In genomic region chr3:74048686-74049085, GRCh38 we compare ENCODE assay signal across 19 cellular contexts.
"Had no signal": no experiment of that assay in that cellular context is flagged by ENCODE, and none has a peak within 500 bp of the region (broad histone marks: within the 10 kb centered on the region; RNA-seq: fewer than 3 reads in every experiment).

No MANE protein-coding gene starts in this region.

- H3K36me3 Mint-ChIP-seq: naive B cell, type B pancreatic cell had no signal

- H3K4me3 Mint-ChIP-seq: naive B cell, nephron progenitor cell, type B pancreatic cell had no signal

- H3K4me1 Mint-ChIP-seq: naive B cell, nephron progenitor cell had no signal

- H3K27ac Mint-ChIP-seq: naive B cell, nephron progenitor cell, type B pancreatic cell had no signal

- DNase-seq: cortex of kidney; dorsolateral prefrontal cortex; effector memory CD4-positive, alpha-beta T cell; esophagus squamous epithelium; foreskin keratinocyte; kidney; left cardiac atrium; left ventricle myocardium superior; mesendoderm; naive B cell; nephron progenitor cell; posterior cingulate gyrus; sigmoid colon; small intestine; stimulated activated CD4-positive, alpha-beta T cell treated with anti-CD3 and anti-CD28 coated beads, Interleukin-12 subunit alpha, Interleukin-12 subunit beta, amount 100 ng/mL, for 4 hours; stimulated activated naive CD4-positive, alpha-beta T cell treated with Interleukin-2 at 50 U/mL for 16 hours had no signal

- ATAC-seq: foreskin keratinocyte, left cardiac atrium, left ventricle myocardium superior had no signal

- H3K9me3 Mint-ChIP-seq: nephron progenitor cell, type B pancreatic cell had no signal

- H3K27me3 Mint-ChIP-seq: naive B cell, type B pancreatic cell had no signal

- H3K4me3 ChIP-seq: dorsolateral prefrontal cortex, esophagus squamous epithelium, lung, right atrium auricular region, sigmoid colon had no signal
